7 cellular contexts compared by ENCODE assay signal in the genomic region with DNA sequence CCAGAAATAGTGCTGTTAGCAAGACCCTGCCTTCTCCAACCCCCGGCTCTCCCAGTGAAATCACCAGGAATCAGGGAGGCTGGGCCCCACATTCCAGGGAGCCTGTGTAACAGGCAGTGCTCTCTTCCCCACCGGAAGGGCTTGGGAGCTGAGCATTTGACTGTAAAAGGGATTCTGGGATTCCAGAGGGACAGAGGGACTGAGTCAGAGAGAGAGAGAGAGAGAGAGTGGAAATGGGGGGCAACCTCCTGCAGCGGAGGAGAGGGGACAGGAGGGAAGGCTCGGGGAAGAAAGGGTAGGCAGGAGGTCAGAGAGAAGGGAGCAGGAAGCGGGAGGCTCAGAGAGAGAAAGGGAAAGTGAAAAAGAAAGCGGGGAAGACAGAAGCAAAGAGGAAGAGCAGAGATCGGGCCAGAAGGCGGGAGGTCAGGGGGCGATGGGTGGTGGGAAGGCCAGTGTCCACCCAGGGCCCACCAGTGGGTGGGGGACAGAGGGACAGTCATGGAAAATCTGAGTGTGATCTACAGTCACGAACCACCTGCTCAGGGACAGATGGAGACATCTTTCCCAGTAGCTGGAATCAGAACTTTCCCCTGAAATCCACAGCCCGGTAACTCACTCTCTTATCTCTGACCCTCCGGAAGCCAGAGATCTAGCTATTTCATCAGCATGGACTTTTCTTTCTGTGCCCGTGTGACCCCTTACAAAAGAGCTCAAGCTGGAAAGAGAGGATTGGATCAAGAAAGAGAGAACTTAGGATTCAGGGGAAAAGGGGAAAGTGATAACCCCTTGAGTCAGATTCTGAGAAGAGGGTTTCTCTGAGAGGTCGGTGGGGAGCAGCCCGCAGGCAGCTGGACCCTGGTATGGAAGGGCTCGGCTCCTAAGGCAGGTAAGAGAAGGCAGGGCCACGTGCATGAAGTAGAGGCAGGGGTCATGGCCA. TPM values are rescaled to one million over a fixed set of nuclear protein-coding genes. Genes with fewer than 3 reads are reported as not detected.
A peak's percentile ranks its signal among the peaks of the same experiment; 100 is the strongest.
DNase-seq lines count a peak whose midpoint lies in the region; ATAC-seq and TF ChIP-seq lines count a peak whose summit lies in the region.

No MANE protein-coding gene starts in this region.

- DNase-seq in RPMI7951 (ENCODE audit: low read depth) (peak; percentile 100), NCI-H774 (lab: John Stamatoyannopoulos, UW) (no peak), NCI-H146 treated with DMSO at 0.1 percent for 48 hours (lab: John Stamatoyannopoulos, UW; ENCODE audit: unreplicated experiment) (no peak), NCI-H1930 (lab: John Stamatoyannopoulos, UW) (no peak)
- no peak for DNase-seq in natural killer cell treated with Interleukin-12 subunit alpha and Interleukin-12 subunit beta and Interleukin-15 and Interleukin-18, amount 100 ng/mL, for 72 hours (ENCODE audit: low spot score)

- peaks cover 34 to 36% of the 10 kb centered on the region in 2 donors for H3K4me1 Mint-ChIP-seq in natural killer cell treated with Interleukin-12 subunit alpha and Interleukin-12 subunit beta and Interleukin-15 and Interleukin-18, amount 100 ng/mL, for 72 hours (ENCODE audit: low read depth in 2 of 2)

- no peaks in the 10 kb centered on the region for H3K9me3 Mint-ChIP-seq in natural killer cell treated with Interleukin-12 subunit alpha and Interleukin-12 subunit beta and Interleukin-15 and Interleukin-18, amount 100 ng/mL, for 72 hours

- peaks cover 21 to 27% of the 10 kb centered on the region in 2 donors for H3K27me3 Mint-ChIP-seq in natural killer cell treated with Interleukin-12 subunit alpha and Interleukin-12 subunit beta and Interleukin-15 and Interleukin-18, amount 100 ng/mL, for 72 hours

- peak; percentile 2 for ATAC-seq in esophagus mucosa
- ATAC-seq in natural killer cell treated with Interleukin-12 subunit alpha and Interleukin-12 subunit beta and Interleukin-15 and Interleukin-18, amount 100 ng/mL, for 72 hours, result no peak

- TF ChIP-seq POLR2A in GM18526 (IDR thresholded peaks at IDR 0.05; ENCODE audit: extremely low read depth, insufficient read length), result peak; percentile 24

- H3K36me3 Mint-ChIP-seq in natural killer cell treated with Interleukin-12 subunit alpha and Interleukin-12 subunit beta and Interleukin-15 and Interleukin-18, amount 100 ng/mL, for 72 hours, result no peaks in the 10 kb centered on the region

- peak overlapping the region; percentile 53 for H3K4me3 Mint-ChIP-seq in natural killer cell treated with Interleukin-12 subunit alpha and Interleukin-12 subunit beta and Interleukin-15 and Interleukin-18, amount 100 ng/mL, for 72 hours

- peak overlapping the region in 1 of 2 donors; percentile 67 for H3K27ac Mint-ChIP-seq in natural killer cell treated with Interleukin-12 subunit alpha and Interleukin-12 subunit beta and Interleukin-15 and Interleukin-18, amount 100 ng/mL, for 72 hours

RNA-seq across cellular contexts. Expression of a gene that starts 4.6 kb away (rescaled TPM):
- 221 and 238 TPM in 2 replicates for total RNA-seq in RPMI7951 (2014; rRNA removed; shearing (Covaris generic))
- 5.3 TPM for total RNA-seq in esophagus mucosa
- total RNA-seq in natural killer cell treated with Interleukin-12 subunit alpha and Interleukin-12 subunit beta and Interleukin-15 and Interleukin-18, amount 100 ng/mL, for 72 hours, result not detected

RNA-seq across cellular contexts. Expression of a gene that starts 32.0 kb away (rescaled TPM):
- total RNA-seq in RPMI7951 (2014; rRNA removed; shearing (Covaris generic)), result 135 and 162 TPM in 2 replicates
- total RNA-seq in esophagus mucosa, result 60.4 TPM
- 10 to 100 TPM; 30.9 to 39.4 TPM for total RNA-seq in natural killer cell treated with Interleukin-12 subunit alpha and Interleukin-12 subunit beta and Interleukin-15 and Interleukin-18, amount 100 ng/mL, for 72 hours

RNA-seq across cellular contexts. Expression of a gene that starts 37.0 kb away (rescaled TPM):
- 4.7 and 5.0 TPM in 2 replicates for total RNA-seq in RPMI7951 (2014; rRNA removed; shearing (Covaris generic))
- total RNA-seq in esophagus mucosa, result 14.3 TPM
- total RNA-seq in natural killer cell treated with Interleukin-12 subunit alpha and Interleukin-12 subunit beta and Interleukin-15 and Interleukin-18, amount 100 ng/mL, for 72 hours, result 10 to 100 TPM; 54.8 to 73.7 TPM

RNA-seq across cellular contexts. Expression of a gene that starts 43.1 kb away (rescaled TPM):
- 0.12 and 0.59 TPM in 2 replicates for total RNA-seq in RPMI7951 (2014; rRNA removed; shearing (Covaris generic))
- not detected for total RNA-seq in esophagus mucosa
- under 1 TPM in 1 of 2 donors, not detected in 1; 0.31 TPM for total RNA-seq in natural killer cell treated with Interleukin-12 subunit alpha and Interleukin-12 subunit beta and Interleukin-15 and Interleukin-18, amount 100 ng/mL, for 72 hours

RNA-seq across cellular contexts. Expression of a gene that starts 57.8 kb away (rescaled TPM):
- not detected in 2 replicates for total RNA-seq in RPMI7951 (2014; rRNA removed; shearing (Covaris generic))
- total RNA-seq in esophagus mucosa, result not detected
- total RNA-seq in natural killer cell treated with Interleukin-12 subunit alpha and Interleukin-12 subunit beta and Interleukin-15 and Interleukin-18, amount 100 ng/mL, for 72 hours, result not detected

Comparison
In these comparisons a context has a peak if more than half of its experiments do, and no peak if none do; other contexts are left out.
1. RNA of a gene that starts 4.6 kb away (total RNA-seq): 221 to 238 TPM in RPMI7951; 5.3 TPM in esophagus mucosa (single experiment) and not detected in natural killer cell treated with Interleukin-12 subunit alpha and Interleukin-12 subunit beta and Interleukin-15 and Interleukin-18, amount 100 ng/mL, for 72 hours; every median in the first group is over 10 times any median in the second.